ENCODE assay signal across 1 cellular context in genomic region chr15:92881838-92882696, GRCh38.
TF ChIP-seq lines count a peak whose summit lies in the region.

No MANE protein-coding gene starts in this region.

TF ChIP-seq in HEK293, 187 proteins besides CTCF, POLR2A, EP300 and RAD21 (continued from another document):
- TF ChIP-seq ZBTB10 (tag by site-specific recombination; IDR thresholded peaks at IDR 0.05) (no peak), ZNF501 (tag by site-specific recombination; IDR thresholded peaks at IDR 0.05) (0 out of 2 replicates have a peak, but pooled peaks have one; percentile 44), TRIM28 (IDR thresholded peaks at IDR 0.05; ENCODE audit: borderline replicate concordance, low read length) (no peak), HOXA7 (CRISPR knock-in tag; IDR thresholded peaks at IDR 0.05; ENCODE audit: borderline replicate concordance) (no peak), ZBTB1 (tag by site-specific recombination; IDR thresholded peaks at IDR 0.05) (no peak), ZNF596 (tag by site-specific recombination; IDR thresholded peaks at IDR 0.05) (no peak), SP3 (tag by site-specific recombination; IDR thresholded peaks at IDR 0.05) (peak; percentile 89), HOXD13 (CRISPR knock-in tag; IDR thresholded peaks at IDR 0.05; ENCODE audit: borderline replicate concordance) (no peak), ZNF488 (tag by site-specific recombination; IDR thresholded peaks at IDR 0.05) (no peak), ZNF174 (tag by site-specific recombination; IDR thresholded peaks at IDR 0.05) (no peak), ZNF274 (IDR thresholded peaks at IDR 0.05; ENCODE audit: low read length) (no peak), ZNF274 (tag by site-specific recombination; IDR thresholded peaks at IDR 0.05; ENCODE audit: borderline replicate concordance) (no peak), ZBTB21 (tag by site-specific recombination; IDR thresholded peaks at IDR 0.05) (no peak)
